13 cellular contexts compared by ENCODE assay signal in the genomic region with DNA sequence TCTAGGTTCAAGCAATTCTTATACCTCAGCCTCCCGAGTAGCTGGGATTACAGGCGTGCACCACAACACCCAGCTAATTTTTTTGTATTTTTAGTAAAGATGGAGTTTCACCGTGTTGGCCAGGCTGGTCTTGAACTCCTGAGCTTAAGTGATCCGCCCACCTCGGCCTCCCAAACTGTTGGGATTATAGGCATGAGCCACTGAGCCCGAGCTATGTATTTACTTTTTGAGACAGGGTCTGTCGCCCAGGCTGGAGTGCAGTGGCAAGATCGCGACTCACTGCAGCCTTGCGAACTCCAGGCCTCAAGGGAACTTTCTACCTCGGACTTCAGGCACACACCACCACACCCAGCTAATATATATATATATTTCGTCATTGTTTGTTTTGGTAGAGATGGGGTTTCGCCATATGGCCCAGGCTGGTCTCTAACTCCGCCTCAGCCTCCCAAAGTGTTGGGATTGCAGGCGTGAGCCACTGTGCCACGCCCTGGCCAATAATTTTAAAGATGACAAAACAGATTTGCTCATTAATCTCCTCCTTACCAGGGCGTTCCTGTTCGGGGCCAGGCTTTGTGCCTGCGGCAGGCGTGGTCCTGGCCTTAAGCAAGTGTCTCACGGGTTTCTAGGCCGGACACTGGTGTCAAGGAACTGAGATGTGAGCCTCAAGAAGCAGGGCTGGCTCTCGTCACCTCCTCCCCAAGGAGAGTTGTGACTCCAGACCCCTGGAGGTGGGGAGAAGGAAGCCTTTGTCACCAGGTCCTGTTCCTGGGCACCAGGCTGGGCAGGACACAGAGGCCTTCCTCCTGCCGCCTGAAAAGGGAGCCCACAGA. TPM values are rescaled to one million over a fixed set of nuclear protein-coding genes. Genes with fewer than 3 reads are reported as not detected.
DNase-seq lines count a peak whose midpoint lies in the region; ATAC-seq, FAIRE-seq and TF ChIP-seq lines count a peak whose summit lies in the region.
"Had no signal": no experiment of that assay in that cellular context is flagged by ENCODE, and none has a peak within 500 bp of the region (broad histone marks: within the 10 kb centered on the region; RNA-seq: fewer than 3 reads in every experiment).

No MANE protein-coding gene starts in this region.

- POLR2A ChIA-PET in endothelial cell of umbilical vein (lab: Charles Lee): no interaction called here

- ATAC-seq in HG03135 (IDR thresholded peaks at IDR 0.05; ENCODE audit: unreplicated experiment): no peak
- ATAC-seq: heart right ventricle had no signal

- dilution Hi-C loops in endothelial cell of umbilical vein (cut with MboI; ENCODE audit: extremely low pct_ligation_motif_present, low sequenced_read_pairs): no loop called here

- H4K20me1 ChIP-seq in endothelial cell of umbilical vein (replicated peaks; ENCODE audit: control insufficient read depth, extremely low read depth, insufficient read depth, low read length): no peaks in the 10 kb centered on the region

- CTCF ChIA-PET in endothelial cell of umbilical vein (lab: Charles Lee): interaction anchor here (0.9 to 1.1 kb wide), 3 partner anchors 11 to 125 kb away, joined by 3 to 5 read pairs (median 3); no protein-coding TSS in a partner anchor

- H3K9ac ChIP-seq in endothelial cell of umbilical vein (replicated peaks; ENCODE audit: extremely low read depth, insufficient read depth, low read length) (no peak overlapping the region), rectal smooth muscle tissue (ENCODE audit: low read length) (peak overlapping the region; percentile 16)

- H3K4me3 ChIP-seq in endothelial cell of umbilical vein (replicated peaks in 1 of 3; ENCODE audit: insufficient read depth in 1 of 3, low read depth in 1 of 3, low read length in 3 of 3) (no peak overlapping the region), rectal smooth muscle tissue (ENCODE audit: low read length) (no peak overlapping the region)
- H3K4me3 ChIP-seq: heart right ventricle, tibial nerve had no signal

- no peak for TF ChIP-seq POLR2A in endothelial cell of umbilical vein (IDR thresholded peaks at IDR 0.05; ENCODE audit: low read depth, low read length)

- H3K4me2 ChIP-seq in endothelial cell of umbilical vein (ENCODE audit: insufficient read depth, low read length): no peak overlapping the region

- TF ChIP-seq CTCF in endothelial cell of umbilical vein (IDR thresholded peaks at IDR 0.05; ENCODE audit: extremely low read depth in 1 of 2, insufficient read depth in 1 of 2, low read depth in 1 of 2, low read length in 2 of 2): no peak

- intact Hi-C loops in endothelial cell of umbilical vein (cut with micrococcal nuclease): no loop called here

- H3K27me3 ChIP-seq in endothelial cell of umbilical vein (ENCODE audit: control insufficient read depth in 2 of 2, insufficient read depth in 2 of 2, low read length in 2 of 2) (peaks cover 2 to 8% of the 10 kb centered on the region in 2 experiments), rectal smooth muscle tissue (ENCODE audit: control insufficient read depth, insufficient read depth, low read length) (peaks cover 14% of the 10 kb centered on the region)

- no peak overlapping the region for H2AFZ ChIP-seq in endothelial cell of umbilical vein (ENCODE audit: low read depth, low read length)

- DNase-seq in EH (ENCODE audit: low read depth) (peak; percentile 38), NCI-H226 (peak; percentile 54), endothelial cell of umbilical vein (ENCODE audit: low read depth, low spot score) (no peak), NCI-H345 treated with DMSO at 0.1 percent for 48 hours (lab: John Stamatoyannopoulos, UW; ENCODE audit: unreplicated experiment) (no peak), islet precursor cell (no peak)
- DNase-seq: activated CD4-positive, alpha-beta T cell treated with anti-CD3 and anti-CD28 coated beads for 48 hours; activated naive CD4-positive, alpha-beta T cell treated with anti-CD3 and anti-CD28 coated beads, Interleukin-2, amount 10 ng/mL, durations not matched to agents 7 days and 5 days; heart right ventricle; right cardiac atrium had no signal

- H3K9me1 ChIP-seq in endothelial cell of umbilical vein (replicated peaks; ENCODE audit: control insufficient read depth, extremely low read depth, insufficient read depth, low read length): no peaks in the 10 kb centered on the region

- H3K36me3 ChIP-seq in endothelial cell of umbilical vein (ENCODE audit: control insufficient read depth in 2 of 2, extremely low read depth in 1 of 2, insufficient read depth in 2 of 2, low read length in 2 of 2) (no peaks in the 10 kb centered on the region), rectal smooth muscle tissue (ENCODE audit: control insufficient read depth, insufficient read depth, low read length) (no peaks in the 10 kb centered on the region)
- H3K36me3 ChIP-seq: heart right ventricle, tibial nerve had no signal

- BruUV-seq in endothelial cell of umbilical vein (replicated peaks; lab: Mats Ljungman, UMichigan): no TSS peak

- H3K4me1 ChIP-seq in endothelial cell of umbilical vein (ENCODE audit: control insufficient read depth, extremely low read depth, insufficient read depth, low read length): peaks cover 6% of the 10 kb centered on the region
- peaks cover 3% of the 10 kb centered on the region for H3K4me1 ChIP-seq in rectal smooth muscle tissue (ENCODE audit: control insufficient read depth, insufficient read depth, low read length)

- FAIRE-seq in endothelial cell of umbilical vein (lab: Jason Lieb, UNC): peak; percentile 40
- FAIRE-seq: colon had no signal

- no peaks in the 10 kb centered on the region for H3K9me3 ChIP-seq in endothelial cell of umbilical vein (replicated peaks; ENCODE audit: control insufficient read depth, insufficient read depth, low read length)
- H3K9me3 ChIP-seq: heart right ventricle, tibial nerve had no signal

- H3K27ac ChIP-seq in endothelial cell of umbilical vein (ENCODE audit: insufficient read depth, low read depth, low read length) (no peak overlapping the region), rectal smooth muscle tissue (ENCODE audit: low read depth, low read length) (no peak overlapping the region)
- H3K27ac ChIP-seq: heart right ventricle, tibial nerve had no signal

- peaks cover 2% of the 10 kb centered on the region for H3K79me2 ChIP-seq in endothelial cell of umbilical vein (ENCODE audit: control insufficient read depth, insufficient read depth, low read length)

TF ChIP-seq in endothelial cell of umbilical vein, 7 proteins besides CTCF, POLR2A, EP300 and RAD21 (continues in another document):
- no peak for TF ChIP-seq MYC (IDR thresholded peaks at IDR 0.05; ENCODE audit: low read depth, low read length)
- TF ChIP-seq JUN (IDR thresholded peaks at IDR 0.05; ENCODE audit: borderline replicate concordance, insufficient read depth, insufficient read length, low read depth): no peak
- no peak for TF ChIP-seq POLR2AphosphoS5 (IDR thresholded peaks at IDR 0.05; ENCODE audit: insufficient read depth, low read depth, low read length)

RNA-seq across cellular contexts. Expression of a gene that starts 4.3 kb away (rescaled TPM):
- 3.3 and 3.9 TPM in 2 replicates for total RNA-seq in endothelial cell of umbilical vein
- polyA plus RNA-seq in endothelial cell of umbilical vein: 0.84 and 1.8 TPM in 2 replicates
- 0.52 and 1.2 TPM in 2 replicates for polyA plus RNA-seq in endothelial cell of umbilical vein (2011; cell fraction: cytosol; rRNA removed)
- 0.25 and 0.93 TPM in 2 replicates for polyA plus RNA-seq in endothelial cell of umbilical vein (2011; cell fraction: nucleus; rRNA removed)
- 1.4 and 6.4 TPM in 2 replicates for polyA plus RNA-seq in endothelial cell of umbilical vein (2012)
- polyA minus RNA-seq in endothelial cell of umbilical vein: not detected in 2 replicates
- polyA minus RNA-seq in endothelial cell of umbilical vein (2011; cell fraction: cytosol; rRNA and poly(A)+ RNA removed): 2.8 TPM
- not detected in 2 replicates for polyA minus RNA-seq in endothelial cell of umbilical vein (2011; cell fraction: nucleus; rRNA and poly(A)+ RNA removed)
- total RNA-seq: right cardiac atrium had no signal
- polyA plus RNA-seq: right cardiac atrium had no signal

RNA-seq across cellular contexts. Expression of a gene that starts 5.7 kb away (rescaled TPM):
- 60.5 and 67.0 TPM in 2 replicates for total RNA-seq in endothelial cell of umbilical vein
- polyA plus RNA-seq in endothelial cell of umbilical vein: 43.3 TPM in 2 replicates
- polyA plus RNA-seq in endothelial cell of umbilical vein (2011; cell fraction: cytosol; rRNA removed): 32.2 and 43.0 TPM in 2 replicates
- polyA plus RNA-seq in endothelial cell of umbilical vein (2011; cell fraction: nucleus; rRNA removed): 96.3 and 100.0 TPM in 2 replicates
- polyA plus RNA-seq in endothelial cell of umbilical vein (2012): 25.3 and 32.2 TPM in 2 replicates
- 14.8 and 20.7 TPM in 2 replicates for polyA minus RNA-seq in endothelial cell of umbilical vein
- 70.3 TPM for polyA minus RNA-seq in endothelial cell of umbilical vein (2011; cell fraction: cytosol; rRNA and poly(A)+ RNA removed)
- polyA minus RNA-seq in endothelial cell of umbilical vein (2011; cell fraction: nucleus; rRNA and poly(A)+ RNA removed): 13.4 and 28.0 TPM in 2 replicates

RNA-seq across cellular contexts. Expression of a gene that starts 11.4 kb away (rescaled TPM):
- total RNA-seq in endothelial cell of umbilical vein: 71.2 and 77.7 TPM in 2 replicates
- 65.2 and 84.5 TPM in 2 replicates for polyA plus RNA-seq in endothelial cell of umbilical vein
- 58.9 and 90.9 TPM in 2 replicates for polyA plus RNA-seq in endothelial cell of umbilical vein (2011; cell fraction: cytosol; rRNA removed)
- 39.6 and 43.1 TPM in 2 replicates for polyA plus RNA-seq in endothelial cell of umbilical vein (2011; cell fraction: nucleus; rRNA removed)
- 52.8 and 76.0 TPM in 2 replicates for polyA plus RNA-seq in endothelial cell of umbilical vein (2012)
- polyA minus RNA-seq in endothelial cell of umbilical vein: 15.6 and 18.8 TPM in 2 replicates
- 14.8 TPM for polyA minus RNA-seq in endothelial cell of umbilical vein (2011; cell fraction: cytosol; rRNA and poly(A)+ RNA removed)
- polyA minus RNA-seq in endothelial cell of umbilical vein (2011; cell fraction: nucleus; rRNA and poly(A)+ RNA removed): 5.5 and 15.8 TPM in 2 replicates

RNA-seq across cellular contexts. Expression of a gene that starts 25.6 kb away (rescaled TPM):
- total RNA-seq in endothelial cell of umbilical vein: 0.81 and 0.95 TPM in 2 replicates
- polyA plus RNA-seq in endothelial cell of umbilical vein: 1.4 and 2.6 TPM in 2 replicates
- polyA plus RNA-seq in endothelial cell of umbilical vein (2011; cell fraction: cytosol; rRNA removed): 0.97 and 1.4 TPM in 2 replicates
- polyA plus RNA-seq in endothelial cell of umbilical vein (2011; cell fraction: nucleus; rRNA removed): 1.0 and 1.1 TPM in 2 replicates
- polyA plus RNA-seq in endothelial cell of umbilical vein (2012): 0.54 and 1.7 TPM in 2 replicates
- 2.0 and 2.1 TPM in 2 replicates for polyA minus RNA-seq in endothelial cell of umbilical vein
- 6.0 TPM for polyA minus RNA-seq in endothelial cell of umbilical vein (2011; cell fraction: cytosol; rRNA and poly(A)+ RNA removed)
- 0.24 and 0.72 TPM in 2 replicates for polyA minus RNA-seq in endothelial cell of umbilical vein (2011; cell fraction: nucleus; rRNA and poly(A)+ RNA removed)

RNA-seq across cellular contexts. Expression of a gene that starts 31.3 kb away (rescaled TPM):
- 29.9 and 30.5 TPM in 2 replicates for total RNA-seq in endothelial cell of umbilical vein
- polyA plus RNA-seq in endothelial cell of umbilical vein: 13.7 and 26.0 TPM in 2 replicates
- polyA plus RNA-seq in endothelial cell of umbilical vein (2011; cell fraction: cytosol; rRNA removed): 14.7 and 15.7 TPM in 2 replicates
- 9.8 and 11.5 TPM in 2 replicates for polyA plus RNA-seq in endothelial cell of umbilical vein (2011; cell fraction: nucleus; rRNA removed)
- polyA plus RNA-seq in endothelial cell of umbilical vein (2012): 32.8 and 33.7 TPM in 2 replicates
- polyA minus RNA-seq in endothelial cell of umbilical vein: 6.6 and 10.7 TPM in 2 replicates
- polyA minus RNA-seq in endothelial cell of umbilical vein (2011; cell fraction: cytosol; rRNA and poly(A)+ RNA removed): 25.2 TPM
- polyA minus RNA-seq in endothelial cell of umbilical vein (2011; cell fraction: nucleus; rRNA and poly(A)+ RNA removed): 4.5 and 7.2 TPM in 2 replicates

Comparison
In these comparisons a context has a peak if more than half of its experiments do, and no peak if none do; other contexts are left out.
1. DNase-seq: peak in EH (single experiment) and NCI-H226 (single experiment); none in endothelial cell of umbilical vein (single experiment), NCI-H345 treated with DMSO at 0.1 percent for 48 hours (single experiment) and islet precursor cell (single experiment).